In the genomic region with DNA sequence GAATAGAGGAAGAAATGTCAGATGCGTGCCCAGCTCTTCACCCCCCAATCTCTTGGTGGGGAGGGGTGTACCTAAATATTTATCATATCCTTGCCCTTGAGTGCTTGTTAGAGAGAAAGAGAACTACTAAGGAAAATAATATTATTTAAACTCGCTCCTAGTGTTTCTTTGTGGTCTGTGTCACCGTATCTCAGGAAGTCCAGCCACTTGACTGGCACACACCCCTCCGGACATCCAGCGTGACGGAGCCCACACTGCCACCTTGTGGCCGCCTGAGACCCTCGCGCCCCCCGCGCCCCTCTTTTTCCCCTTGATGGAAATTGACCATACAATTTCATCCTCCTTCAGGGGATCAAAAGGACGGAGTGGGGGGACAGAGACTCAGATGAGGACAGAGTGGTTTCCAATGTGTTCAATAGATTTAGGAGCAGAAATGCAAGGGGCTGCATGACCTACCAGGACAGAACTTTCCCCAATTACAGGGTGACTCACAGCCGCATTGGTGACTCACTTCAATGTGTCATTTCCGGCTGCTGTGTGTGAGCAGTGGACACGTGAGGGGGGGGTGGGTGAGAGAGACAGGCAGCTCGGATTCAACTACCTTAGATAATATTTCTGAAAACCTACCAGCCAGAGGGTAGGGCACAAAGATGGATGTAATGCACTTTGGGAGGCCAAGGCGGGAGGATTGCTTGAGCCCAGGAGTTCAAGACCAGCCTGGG, we compare ENCODE assay signal across 8 cellular contexts. TPM values are rescaled to one million over a fixed set of nuclear protein-coding genes. Genes with fewer than 3 reads are reported as not detected.
A peak's percentile ranks its signal among the peaks of the same experiment; 100 is the strongest.
DNase-seq lines count a peak whose midpoint lies in the region; ATAC-seq and TF ChIP-seq lines count a peak whose summit lies in the region.

No MANE protein-coding gene starts in this region.

- H3K9ac ChIP-seq in MM.1S (ENCODE audit: low read length), result no peak overlapping the region; the same call in 1 of the 2 replicates

- H3K9me3 Mint-ChIP-seq in Caco-2 (ENCODE audit: unreplicated experiment), result no peaks in the 10 kb centered on the region

- peak overlapping the region; percentile 29 for H3K4me3 ChIP-seq in Caco-2 (ENCODE audit: low read depth, low read length)
- peak overlapping the region; percentile 30; the same call in 1 of the 2 replicates for H3K4me3 ChIP-seq in MM.1S (ENCODE audit: low read length)

- peak overlapping the region; percentile 76 for H3K4me3 Mint-ChIP-seq in Caco-2 (ENCODE audit: unreplicated experiment)

- peak overlapping the region; percentile 88 for H3K27ac Mint-ChIP-seq in Caco-2 (ENCODE audit: unreplicated experiment)

- H3K9me2 ChIP-seq in MM.1S (replicated peaks; ENCODE audit: insufficient read depth, low read length), result no peaks in the 10 kb centered on the region

- POLR2A ChIA-PET in Caco-2 (lab: Charles Lee), result interaction anchor here (1.0 kb wide), 1 partner anchor 16 kb away, joined by 3 read pairs; no protein-coding TSS in a partner anchor

- H3K4me2 ChIP-seq in MM.1S (ENCODE audit: low read depth, low read length), result peak overlapping the region; percentile 46

- peaks cover 4% of the 10 kb centered on the region for H3K4me1 Mint-ChIP-seq in Caco-2 (ENCODE audit: low read depth, unreplicated experiment)

- H3K27me3 ChIP-seq in Caco-2 (replicated peaks; ENCODE audit: control insufficient read depth, insufficient read depth, low read length), result no peaks in the 10 kb centered on the region
- H3K27me3 ChIP-seq in MM.1S (replicated peaks; ENCODE audit: insufficient read depth, low read length), result peaks cover 76% of the 10 kb centered on the region

- peak; percentile 79 for ATAC-seq in GM21786 (IDR thresholded peaks at IDR 0.05; ENCODE audit: unreplicated experiment)

- H3K4me1 ChIP-seq in Caco-2 (peaks cover 9% of the 10 kb centered on the region; the same call in 1 of the 2 replicates), MM.1S (ENCODE audit: low read length) (peaks cover 6% of the 10 kb centered on the region; the same call in 1 of the 2 replicates)

- H3K79me2 ChIP-seq in MM.1S (ENCODE audit: low read length), result no peaks in the 10 kb centered on the region

- no peak overlapping the region for H3K27ac ChIP-seq in MM.1S (ENCODE audit: low read length)

- H4K20me1 ChIP-seq in MM.1S (ENCODE audit: insufficient read depth, low read length), result no peaks in the 10 kb centered on the region

- H3K36me3 ChIP-seq in Caco-2 (ENCODE audit: control insufficient read depth, insufficient read depth, low read length) (no peaks in the 10 kb centered on the region), MM.1S (replicated peaks; ENCODE audit: insufficient read depth, low read length) (no peaks in the 10 kb centered on the region)

- peaks cover 3% of the 10 kb centered on the region for H3K27me3 Mint-ChIP-seq in Caco-2 (ENCODE audit: insufficient read depth, unreplicated experiment)

- H3K36me3 Mint-ChIP-seq in Caco-2 (ENCODE audit: insufficient read depth, unreplicated experiment), result peaks cover 6% of the 10 kb centered on the region

- no peak overlapping the region for H2AFZ ChIP-seq in MM.1S (ENCODE audit: low read length)

- H3F3A ChIP-seq in MM.1S (ENCODE audit: insufficient read depth, low read length), result no peaks in the 10 kb centered on the region

- DNase-seq in Caco-2, result peak; percentile 85 to 95
- peak; percentile 64 for DNase-seq in MM.1S
- peak in 4 of 5 experiments; percentile 53 to 86 (median 74) for DNase-seq in T-helper 2 cell
- peak in 30 of 58 donors; percentile 9 to 68 (median 38) for DNase-seq in anterior cingulate cortex (lab: John Stamatoyannopoulos, UW)
- peak; percentile 78 for DNase-seq in iPS DF 19.7 (ENCODE audit: low read depth, low spot score)
- peak; percentile 76 to 89 for DNase-seq in stimulated activated CD4-positive, alpha-beta T cell treated with anti-CD3 and anti-CD28 coated beads, Interleukin-12 subunit alpha, Interleukin-12 subunit beta, amount 100 ng/mL, for 24 hours (ENCODE audit: low read depth in 2 of 2)
- DNase-seq in NCI-H1694 (lab: John Stamatoyannopoulos, UW), result no peak

- no peaks in the 10 kb centered on the region for H3K9me3 ChIP-seq in Caco-2
- H3K9me3 ChIP-seq in MM.1S (replicated peaks; ENCODE audit: insufficient read depth, low read length), result no peaks in the 10 kb centered on the region

- CTCF ChIA-PET in Caco-2 (lab: Charles Lee), result interaction anchor here (0.6 to 1.6 kb wide), 9 partner anchors 12 to 80 kb away, joined by 3 to 8 read pairs (median 4); a partner anchor contains a TSS

- intact Hi-C loops in Caco-2 (cut with micrococcal nuclease; ENCODE audit: unreplicated experiment), result loop anchor here (1.0 to 2.0 kb wide), 2 partner anchors 44 to 53 kb away; a partner anchor contains a TSS

- BruUV-seq in Caco-2 (replicated peaks; lab: Mats Ljungman, UMichigan), result TSS peak; percentile 86

- TF ChIP-seq CTCF in Caco-2 (IDR thresholded peaks at IDR 0.05; ENCODE audit: insufficient read depth in 1 of 2, low read depth in 1 of 2, low read length in 1 of 2, severe bottlenecking in 1 of 2, unreplicated experiment in 1 of 2), result peak; percentile 86 to 94
- TF ChIP-seq CTCF in MM.1S (IDR thresholded peaks at IDR 0.05; ENCODE audit: low read length), result peak; percentile 76

RNA-seq across cellular contexts. Expression of a gene that starts 11.4 kb away (rescaled TPM):
- 0.09 and 0.25 TPM in 2 replicates for total RNA-seq in Caco-2 (2022)

RNA-seq across cellular contexts. Expression of a gene that starts 16.0 kb away (rescaled TPM):
- total RNA-seq in Caco-2 (2022), result 52.3 and 62.9 TPM in 2 replicates

RNA-seq across cellular contexts. Expression of a gene that starts 27.1 kb away (rescaled TPM):
- 1.2 and 1.3 TPM in 2 replicates for total RNA-seq in Caco-2 (2022)

RNA-seq across cellular contexts. Expression of a gene that starts 41.8 kb away (rescaled TPM):
- 0.19 TPM in 1 of 2 replicates, not detected in the other for total RNA-seq in Caco-2 (2022)

RNA-seq across cellular contexts. Expression of a gene that starts 53.0 kb away (rescaled TPM):
- total RNA-seq in Caco-2 (2022), result 30.3 and 33.4 TPM in 2 replicates
